Comparison of ENCODE assay signal across 16 cellular contexts in genomic region chr13:24214528-24214927, GRCh38. TPM values are rescaled to one million over a fixed set of nuclear protein-coding genes. Genes with fewer than 3 reads are reported as not detected.
DNase-seq lines count a peak whose midpoint lies in the region; ATAC-seq and TF ChIP-seq lines count a peak whose summit lies in the region.
"Had no signal": no experiment of that assay in that cellular context is flagged by ENCODE, and none has a peak within 500 bp of the region (broad histone marks: within the 10 kb centered on the region; RNA-seq: fewer than 3 reads in every experiment).

No MANE protein-coding gene starts in this region.

- ATAC-seq in GM18907 (IDR thresholded peaks at IDR 0.05; ENCODE audit: unreplicated experiment): peak; percentile 62
- ATAC-seq in HG02623 (IDR thresholded peaks at IDR 0.05; ENCODE audit: unreplicated experiment): peak; percentile 42
- no peak for ATAC-seq in GM21367 (IDR thresholded peaks at IDR 0.05; ENCODE audit: unreplicated experiment)
- ATAC-seq: lower lobe of right lung, Right ventricle myocardium inferior had no signal

- TF ChIP-seq CTCF in progenitor cell of endocrine pancreas (IDR thresholded peaks at IDR 0.05; ENCODE audit: unreplicated experiment) (no peak), CD14-positive monocyte (IDR thresholded peaks at IDR 0.05) (no peak)

- H3K27me3 Mint-ChIP-seq in progenitor cell of endocrine pancreas (no peaks in the 10 kb centered on the region), CD14-positive monocyte (ENCODE audit: low read depth in 3 of 3) (peaks cover 0 to 2% (median 0%) of the 10 kb centered on the region in 3 donors)
- H3K27me3 Mint-ChIP-seq: type B pancreatic cell had no signal

- peaks cover 10% of the 10 kb centered on the region for H3K9me3 Mint-ChIP-seq in progenitor cell of endocrine pancreas (ENCODE audit: low read depth)
- peaks cover 0 to 2% (median 0%) of the 10 kb centered on the region in 7 donors for H3K9me3 Mint-ChIP-seq in CD14-positive monocyte
- H3K9me3 Mint-ChIP-seq: activated naive CD4-positive, alpha-beta T cell treated with anti-CD3 and anti-CD28 coated beads for 36 hours had no signal

- intact Hi-C loops in CD14-positive monocyte (cut with micrococcal nuclease): loop anchor here in 1 of 2 donors (10.0 kb wide), 1 partner anchor 160 kb away; no protein-coding TSS in a partner anchor

- H3K4me1 Mint-ChIP-seq in progenitor cell of endocrine pancreas (ENCODE audit: low read depth) (peaks cover 28% of the 10 kb centered on the region), CD14-positive monocyte (peaks cover 21% of the 10 kb centered on the region)

- DNase-seq in MV-4-11 (lab: John Stamatoyannopoulos, UW) (peak; percentile 72), progenitor cell of endocrine pancreas (ENCODE audit: low spot score, unreplicated experiment) (no peak), NCI-H1436 treated with DMSO at 0.1 percent for 48 hours (lab: John Stamatoyannopoulos, UW) (no peak), NCI-H1417 (lab: John Stamatoyannopoulos, UW) (no peak), CD14-positive monocyte (ENCODE audit: low spot score) (no peak)
- DNase-seq: activated CD8-positive, alpha-beta memory T cell treated with anti-CD3 and anti-CD28 coated beads for 24 hours; activated naive CD4-positive, alpha-beta T cell treated with anti-CD3 and anti-CD28 coated beads for 36 hours; central memory CD4-positive, alpha-beta T cell; lower lobe of right lung; NCI-H1105; NCI-H524 had no signal

- H3K36me3 Mint-ChIP-seq in progenitor cell of endocrine pancreas (ENCODE audit: insufficient read depth) (peaks cover 2% of the 10 kb centered on the region), CD14-positive monocyte (no peaks in the 10 kb centered on the region)

- H3K27ac Mint-ChIP-seq in progenitor cell of endocrine pancreas: peak overlapping the region; percentile 14
- H3K27ac Mint-ChIP-seq in CD14-positive monocyte: no peak overlapping the region
- H3K27ac Mint-ChIP-seq: activated naive CD4-positive, alpha-beta T cell treated with anti-CD3 and anti-CD28 coated beads for 36 hours; type B pancreatic cell had no signal

- H3K4me3 Mint-ChIP-seq in progenitor cell of endocrine pancreas (ENCODE audit: low read depth) (no peak overlapping the region), CD14-positive monocyte (no peak overlapping the region)
- H3K4me3 Mint-ChIP-seq: activated naive CD4-positive, alpha-beta T cell treated with anti-CD3 and anti-CD28 coated beads for 36 hours; type B pancreatic cell had no signal

RNA-seq across cellular contexts. Expression of gene SPATA13, which starts 54.0 kb away (rescaled TPM):
- total RNA-seq in progenitor cell of endocrine pancreas: 32.5 and 35.8 TPM in 2 replicates
- 10 to 100 TPM in 1 of 2 donors, 1 to 10 TPM in 1; 9.3 to 11.6 TPM for polyA plus RNA-seq in CD14-positive monocyte
